Comparison of ENCODE assay signal across 18 cellular contexts in the genomic region with DNA sequence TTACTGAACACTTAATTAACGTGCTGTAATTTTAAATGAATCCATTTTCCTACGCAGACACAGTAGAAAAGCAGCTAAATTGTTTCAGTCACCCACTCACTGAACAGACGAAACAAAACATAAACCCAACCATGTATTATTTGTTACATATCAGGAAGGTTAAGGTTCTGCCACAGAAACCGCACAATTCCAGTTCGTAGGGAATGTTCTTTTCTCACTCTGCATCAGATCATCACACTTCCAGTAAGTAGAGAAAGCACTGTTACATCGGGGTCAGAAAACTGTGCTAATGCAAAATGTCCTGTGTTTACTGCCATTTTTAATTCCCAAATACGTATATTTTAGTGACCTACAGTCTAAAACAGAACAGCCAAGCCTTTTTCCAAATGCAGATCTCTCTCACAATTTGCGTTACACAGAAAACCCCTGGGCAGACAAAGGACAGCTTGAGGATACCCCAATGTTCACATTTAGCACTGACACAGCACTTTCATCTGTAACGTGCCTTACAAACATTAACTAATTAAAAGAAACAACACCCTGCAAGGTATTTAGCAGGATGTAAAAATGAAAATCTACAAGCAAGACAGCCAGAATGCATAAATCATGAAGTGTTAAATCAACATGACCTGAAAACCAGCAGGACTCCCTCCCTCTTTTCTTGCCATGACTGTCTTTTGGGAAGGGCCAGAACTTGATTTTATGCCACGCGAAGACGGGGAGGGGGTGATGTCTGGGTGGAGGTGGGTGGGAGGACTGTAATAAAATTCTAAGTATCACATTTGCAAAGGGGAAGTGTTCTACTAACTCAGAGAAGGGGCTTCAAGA. TPM values are rescaled to one million over a fixed set of nuclear protein-coding genes. Genes with fewer than 3 reads are reported as not detected.
DNase-seq lines count a peak whose midpoint lies in the region; TF ChIP-seq lines count a peak whose summit lies in the region.
"Had no signal": no experiment of that assay in that cellular context is flagged by ENCODE, and none has a peak within 500 bp of the region (broad histone marks: within the 10 kb centered on the region; RNA-seq: fewer than 3 reads in every experiment).

No MANE protein-coding gene starts in this region.

- peaks cover 9% of the 10 kb centered on the region for H3K9me3 Mint-ChIP-seq in type B pancreatic cell
- H3K9me3 Mint-ChIP-seq: activated naive CD8-positive, alpha-beta T cell treated with anti-CD3 and anti-CD28 coated beads, Interleukin-2, amount 50 U/mL, for 24 hours; natural killer cell had no signal

- no peak overlapping the region for H4K8ac ChIP-seq in mesenchymal stem cell (ENCODE audit: low read length)

- H3K4me1 Mint-ChIP-seq in type B pancreatic cell (ENCODE audit: unreplicated experiment) = peaks cover 28% of the 10 kb centered on the region
- H3K4me1 Mint-ChIP-seq: activated naive CD8-positive, alpha-beta T cell treated with anti-CD3 and anti-CD28 coated beads, Interleukin-2, amount 50 U/mL, for 24 hours had no signal

- no peak overlapping the region for H2AK5ac ChIP-seq in mesenchymal stem cell (ENCODE audit: low read length, severe bottlenecking)

- no peak for TF ChIP-seq CTCF in astrocyte of the spinal cord (IDR thresholded peaks at IDR 0.05; ENCODE audit: low read depth, low read length)
- no peak for TF ChIP-seq CTCF in type B pancreatic cell (conservative IDR thresholded peaks at IDR 0.05)

- 86% methylated on average over 9 of the region's 12 CpGs for WGBS in mesenchymal stem cell

- no peak overlapping the region for H2BK15ac ChIP-seq in mesenchymal stem cell (ENCODE audit: low read depth, poor library complexity, severe bottlenecking)

- DNase-seq in astrocyte of the spinal cord (ENCODE audit: low read depth, low spot score) (peak; percentile 64), mesenchymal stem cell (no peak), type B pancreatic cell (ENCODE audit: extremely low spot score, unreplicated experiment) (no peak), DMS 273 (lab: John Stamatoyannopoulos, UW; ENCODE audit: unreplicated experiment) (no peak), hypothalamus (lab: John Stamatoyannopoulos, UW) (no peak)
- no peak for DNase-seq in activated effector memory CD4-positive, alpha-beta T cell treated with Interleukin-2 at 50 U/mL for 16 hours
- DNase-seq: activated CD4-positive, alpha-beta T cell treated with anti-CD3 and anti-CD28 coated beads, Interleukin-2, amount 50 U/mL, for 48 hours; activated naive CD8-positive, alpha-beta T cell treated with anti-CD3 and anti-CD28 coated beads, Interleukin-2, amount 50 U/mL, for 24 hours; cerebellar nuclear complex; DMS153; gastrocnemius medialis; natural killer cell; NCI-H2107; NCI-H748 treated with DMSO at 0.1 percent for 48 hours; stimulated activated CD4-positive, alpha-beta T cell treated with anti-CD3 and anti-CD28 coated beads, Interleukin-4, amount 100 ng/mL, for 1 hour had no signal

- no peaks in the 10 kb centered on the region for H3K27me3 ChIP-seq in mesenchymal stem cell (ENCODE audit: control insufficient read depth in 1 of 2, insufficient read depth in 1 of 2, low read length in 2 of 2)
- H3K27me3 ChIP-seq: gastrocnemius medialis, right atrium auricular region had no signal

- H3K4me1 ChIP-seq in mesenchymal stem cell (ENCODE audit: control insufficient read depth, insufficient read depth, low read depth, low read length) = peaks cover 6% of the 10 kb centered on the region
- H3K4me1 ChIP-seq: gastrocnemius medialis, right atrium auricular region had no signal

- no peak overlapping the region for H3K4ac ChIP-seq in mesenchymal stem cell (ENCODE audit: low read depth in 1 of 2, low read length in 2 of 2)

- in situ Hi-C loops in astrocyte of the spinal cord (cut with HindIII; ENCODE audit: low sequenced_read_pairs) = no loop called here

- peak; percentile 41; the same call in 1 of the 2 replicates for TF ChIP-seq EP300 in Ishikawa (IDR thresholded peaks at IDR 0.05; ENCODE audit: borderline replicate concordance)

- peak overlapping the region; percentile 42 for H3K4me3 Mint-ChIP-seq in type B pancreatic cell
- H3K4me3 Mint-ChIP-seq: activated naive CD8-positive, alpha-beta T cell treated with anti-CD3 and anti-CD28 coated beads, Interleukin-2, amount 50 U/mL, for 24 hours; natural killer cell had no signal

- H3K36me3 ChIP-seq in mesenchymal stem cell (ENCODE audit: control insufficient read depth in 1 of 2, insufficient read depth in 2 of 2, low read depth in 1 of 2, low read length in 2 of 2) = no peaks in the 10 kb centered on the region
- H3K36me3 ChIP-seq: gastrocnemius medialis, right atrium auricular region had no signal

- H4K91ac ChIP-seq in mesenchymal stem cell (ENCODE audit: low read length) = no peak overlapping the region

- H3K27ac ChIP-seq in mesenchymal stem cell (ENCODE audit: low read length, poor library complexity, severe bottlenecking) = peak overlapping the region; percentile 90
- H3K27ac ChIP-seq: gastrocnemius medialis, right atrium auricular region had no signal

- H2BK120ac ChIP-seq in mesenchymal stem cell (ENCODE audit: low read depth, low read length) = no peak overlapping the region

- H3K27ac Mint-ChIP-seq in type B pancreatic cell = peak overlapping the region; percentile 22
- H3K27ac Mint-ChIP-seq: activated naive CD8-positive, alpha-beta T cell treated with anti-CD3 and anti-CD28 coated beads, Interleukin-2, amount 50 U/mL, for 24 hours; natural killer cell had no signal

- H3K23ac ChIP-seq in mesenchymal stem cell (ENCODE audit: low read length in 2 of 2) = no peak overlapping the region

- peak overlapping the region; percentile 53 for H3K4me2 ChIP-seq in mesenchymal stem cell (ENCODE audit: low read length, poor library complexity, severe bottlenecking)

- no peak overlapping the region for H2AFZ ChIP-seq in mesenchymal stem cell (ENCODE audit: low read depth, low read length)

- H2BK5ac ChIP-seq in mesenchymal stem cell (ENCODE audit: low read depth, low read length, poor library complexity, severe bottlenecking) = peak overlapping the region; percentile 33

- H3K9ac ChIP-seq in mesenchymal stem cell (ENCODE audit: low read length) = no peak overlapping the region

- H3K4me3 ChIP-seq in astrocyte of the spinal cord (ENCODE audit: low read depth, low read length) (no peak overlapping the region), mesenchymal stem cell (ENCODE audit: insufficient read depth in 1 of 2, low read depth in 1 of 2, low read length in 2 of 2) (no peak overlapping the region)
- H3K4me3 ChIP-seq: gastrocnemius medialis, lung, right atrium auricular region had no signal

- H3K27me3 Mint-ChIP-seq in type B pancreatic cell = no peaks in the 10 kb centered on the region
- H3K27me3 Mint-ChIP-seq: activated naive CD8-positive, alpha-beta T cell treated with anti-CD3 and anti-CD28 coated beads, Interleukin-2, amount 50 U/mL, for 24 hours had no signal

- no peaks in the 10 kb centered on the region for H3K79me1 ChIP-seq in mesenchymal stem cell (replicated peaks; ENCODE audit: low read length, poor library complexity, severe bottlenecking)

- TF ChIP-seq RAD21 in Ishikawa (IDR thresholded peaks at IDR 0.05; ENCODE audit: low read depth) = no peak

- no peak overlapping the region for H3K18ac ChIP-seq in mesenchymal stem cell (ENCODE audit: low read depth in 1 of 2, low read length in 2 of 2)

- no peak overlapping the region for H3K14ac ChIP-seq in mesenchymal stem cell (ENCODE audit: low read length in 2 of 2)

- H3K9me3 ChIP-seq in mesenchymal stem cell (ENCODE audit: control insufficient read depth, low read length) = no peaks in the 10 kb centered on the region
- H3K9me3 ChIP-seq: gastrocnemius medialis had no signal

- H3K36me3 Mint-ChIP-seq in type B pancreatic cell = no peaks in the 10 kb centered on the region
- H3K36me3 Mint-ChIP-seq: natural killer cell had no signal

- no peak overlapping the region for H2BK12ac ChIP-seq in mesenchymal stem cell (ENCODE audit: low read length in 2 of 2)

TF ChIP-seq in Ishikawa, 13 proteins besides CTCF, POLR2A, EP300 and RAD21:
- TF ChIP-seq EGR1 (IDR thresholded peaks at IDR 0.05) = no peak
- TF ChIP-seq YY1 (IDR thresholded peaks at IDR 0.05; ENCODE audit: low read depth) = no peak
- TF ChIP-seq, protein P1, sequence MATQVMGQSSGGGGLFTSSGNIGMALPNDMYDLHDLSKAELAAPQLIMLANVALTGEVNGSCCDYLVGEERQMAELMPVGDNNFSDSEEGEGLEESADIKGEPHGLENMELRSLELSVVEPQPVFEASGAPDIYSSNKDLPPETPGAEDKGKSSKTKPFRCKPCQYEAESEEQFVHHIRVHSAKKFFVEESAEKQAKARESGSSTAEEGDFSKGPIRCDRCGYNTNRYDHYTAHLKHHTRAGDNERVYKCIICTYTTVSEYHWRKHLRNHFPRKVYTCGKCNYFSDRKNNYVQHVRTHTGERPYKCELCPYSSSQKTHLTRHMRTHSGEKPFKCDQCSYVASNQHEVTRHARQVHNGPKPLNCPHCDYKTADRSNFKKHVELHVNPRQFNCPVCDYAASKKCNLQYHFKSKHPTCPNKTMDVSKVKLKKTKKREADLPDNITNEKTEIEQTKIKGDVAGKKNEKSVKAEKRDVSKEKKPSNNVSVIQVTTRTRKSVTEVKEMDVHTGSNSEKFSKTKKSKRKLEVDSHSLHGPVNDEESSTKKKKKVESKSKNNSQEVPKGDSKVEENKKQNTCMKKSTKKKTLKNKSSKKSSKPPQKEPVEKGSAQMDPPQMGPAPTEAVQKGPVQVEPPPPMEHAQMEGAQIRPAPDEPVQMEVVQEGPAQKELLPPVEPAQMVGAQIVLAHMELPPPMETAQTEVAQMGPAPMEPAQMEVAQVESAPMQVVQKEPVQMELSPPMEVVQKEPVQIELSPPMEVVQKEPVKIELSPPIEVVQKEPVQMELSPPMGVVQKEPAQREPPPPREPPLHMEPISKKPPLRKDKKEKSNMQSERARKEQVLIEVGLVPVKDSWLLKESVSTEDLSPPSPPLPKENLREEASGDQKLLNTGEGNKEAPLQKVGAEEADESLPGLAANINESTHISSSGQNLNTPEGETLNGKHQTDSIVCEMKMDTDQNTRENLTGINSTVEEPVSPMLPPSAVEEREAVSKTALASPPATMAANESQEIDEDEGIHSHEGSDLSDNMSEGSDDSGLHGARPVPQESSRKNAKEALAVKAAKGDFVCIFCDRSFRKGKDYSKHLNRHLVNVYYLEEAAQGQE (IDR thresholded peaks at IDR 0.05; ENCODE audit: low read depth) = no peak
- TF ChIP-seq TAF1 (IDR thresholded peaks at IDR 0.05; ENCODE audit: low read depth) = no peak
- TF ChIP-seq ZBTB7A (IDR thresholded peaks at IDR 0.05; ENCODE audit: low read depth) = no peak
- no peak for TF ChIP-seq TCF12 (IDR thresholded peaks at IDR 0.05; ENCODE audit: low read depth)

RNA-seq across cellular contexts. Expression of a gene that starts 34.8 kb away (rescaled TPM):
- 27.8 TPM for polyA plus RNA-seq in mesenchymal stem cell (2013, experiment 1 of 2)
- 28.9 TPM for polyA plus RNA-seq in mesenchymal stem cell (2013, experiment 2 of 2)
- total RNA-seq in type B pancreatic cell (ENCODE audit: low replicate concordance) = 28.1 and 35.7 TPM in 2 replicates
